In the genomic region with DNA sequence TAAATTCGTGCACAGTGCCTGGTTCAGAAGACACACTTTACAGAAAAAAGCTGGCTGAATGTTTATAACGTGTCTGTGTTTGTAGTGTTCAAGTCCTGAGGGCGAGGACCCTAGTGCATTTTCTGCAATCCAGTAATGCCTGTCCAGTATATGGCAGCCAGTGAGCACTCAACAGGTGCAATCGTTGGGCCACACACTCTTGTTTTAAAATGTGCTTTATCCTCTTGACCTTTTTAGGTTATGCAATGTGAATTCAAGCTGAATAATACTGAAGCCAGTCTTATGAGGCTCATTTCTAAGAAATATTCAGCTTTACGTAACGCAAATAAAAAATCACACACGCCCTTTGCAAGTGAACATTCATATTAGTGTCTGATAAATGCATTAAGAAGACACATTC, we compare ENCODE assay signal across 8 cellular contexts. TPM values are rescaled to one million over a fixed set of nuclear protein-coding genes. Genes with fewer than 3 reads are reported as not detected.
DNase-seq lines count a peak whose midpoint lies in the region; TF ChIP-seq lines count a peak whose summit lies in the region.

No MANE protein-coding gene starts in this region.

- WGBS in ovary, 3 donors, result 21 to 28% (median 23%) methylated on average over 7 of the region's 7 CpGs

- H3K27me3 ChIP-seq in OCI-LY3 (ENCODE audit: low read depth, low read length) (no peaks in the 10 kb centered on the region), endocrine pancreas (ENCODE audit: control insufficient read depth, insufficient read depth, low read length) (no peaks in the 10 kb centered on the region), ovary (no peaks in the 10 kb centered on the region)

- H3K9ac ChIP-seq in OCI-LY3 (ENCODE audit: low read length), result peak overlapping the region; percentile 37; the same call in 1 of the 2 replicates
- no peak overlapping the region for H3K9ac ChIP-seq in endocrine pancreas (ENCODE audit: control insufficient read depth, insufficient read depth, low read length)

- peaks cover 36% of the 10 kb centered on the region for H3K79me2 ChIP-seq in OCI-LY3 (ENCODE audit: low read length)

- H3K4me2 ChIP-seq in OCI-LY3 (ENCODE audit: low read length), result peak overlapping the region; percentile 78

- no peak for TF ChIP-seq EP300 in ovary (IDR thresholded peaks at IDR 0.05)

- peak; percentile 62 for DNase-seq in DMS53 (lab: John Stamatoyannopoulos, UW)
- no peak for DNase-seq in ovary
- DNase-seq in effector CD4-positive, alpha-beta T cell, result no peak
- no peak for DNase-seq in SIG-M5 (lab: John Stamatoyannopoulos, UW)
- no peak for DNase-seq in activated gamma-delta T cell treated with Interleukin-2 at 50 U/mL for 16 hours
- no peak for DNase-seq in NCI-H1048 (lab: John Stamatoyannopoulos, UW)

- peak overlapping the region; percentile 84 for H2AFZ ChIP-seq in OCI-LY3 (ENCODE audit: low read depth, low read length)

- intact Hi-C loops in ovary (cut with DNase I), result no loop called here

- H3K4me3 ChIP-seq in OCI-LY3 (ENCODE audit: low read length) (peak overlapping the region; percentile 90), endocrine pancreas (ENCODE audit: control insufficient read depth, insufficient read depth, low read length) (peak overlapping the region; percentile 82), ovary (peak overlapping the region; percentile 78)

- H3K9me3 ChIP-seq in OCI-LY3 (ENCODE audit: insufficient read depth, low read length) (no peaks in the 10 kb centered on the region), endocrine pancreas (ENCODE audit: control insufficient read depth, low read length) (no peaks in the 10 kb centered on the region), ovary (no peaks in the 10 kb centered on the region)

- TF ChIP-seq POLR2A in ovary (IDR thresholded peaks at IDR 0.05), result no peak

- H3K36me3 ChIP-seq in OCI-LY3 (replicated peaks; ENCODE audit: low read depth, low read length) (no peaks in the 10 kb centered on the region), endocrine pancreas (ENCODE audit: control insufficient read depth, insufficient read depth, low read length) (no peaks in the 10 kb centered on the region), ovary (no peaks in the 10 kb centered on the region)

- TF ChIP-seq CTCF in OCI-LY3 (IDR thresholded peaks at IDR 0.05; ENCODE audit: low read depth, low read length) (no peak), ovary (IDR thresholded peaks at IDR 0.05) (no peak)

- no peaks in the 10 kb centered on the region for H4K20me1 ChIP-seq in OCI-LY3 (ENCODE audit: insufficient read depth, low read length)

- H3K27ac ChIP-seq in OCI-LY3 (ENCODE audit: low read length), result no peak overlapping the region
- peak overlapping the region in 1 of 2 donors; percentile 92 for H3K27ac ChIP-seq in ovary

- H3K4me1 ChIP-seq in OCI-LY3 (ENCODE audit: low read length), result peaks cover 5% of the 10 kb centered on the region; the same call in 1 of the 2 replicates
- H3K4me1 ChIP-seq in endocrine pancreas (ENCODE audit: control insufficient read depth, insufficient read depth, low read length), result no peaks in the 10 kb centered on the region
- H3K4me1 ChIP-seq in ovary (ENCODE audit: insufficient read depth), result peaks cover 5% of the 10 kb centered on the region

RNA-seq across cellular contexts. Expression of gene MTURN, which starts 0.8 kb away (rescaled TPM):
- total RNA-seq in ovary, result 10 to 100 TPM; 14.7 to 65.1 (median 40.4) TPM
- 10 to 100 TPM; 29.8 to 45.3 TPM for polyA plus RNA-seq in ovary
